Comparison of ENCODE assay signal across 21 cellular contexts in the genomic region with DNA sequence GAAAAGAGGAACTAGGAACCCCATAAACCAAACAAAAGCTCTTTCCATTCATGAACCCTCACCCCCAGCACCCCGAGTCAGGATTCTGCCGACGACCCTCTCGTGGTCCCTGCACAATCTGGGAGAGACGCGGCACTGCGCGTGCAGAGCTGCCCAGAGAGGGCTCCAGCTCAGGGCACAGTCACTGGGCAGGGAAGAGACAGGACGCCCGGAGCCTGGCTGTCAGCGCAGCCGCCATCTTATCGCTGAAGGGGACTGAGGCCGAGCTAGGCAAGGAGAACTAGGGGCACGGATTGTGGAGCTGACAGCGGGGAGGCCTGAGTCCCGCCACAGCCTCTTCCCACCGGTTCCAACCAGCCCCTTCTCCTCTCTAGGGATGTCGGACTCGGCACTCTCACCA. TPM values are rescaled to one million over a fixed set of nuclear protein-coding genes. Genes with fewer than 3 reads are reported as not detected.
DNase-seq lines count a peak whose midpoint lies in the region; ATAC-seq, FAIRE-seq and TF ChIP-seq lines count a peak whose summit lies in the region.
"Had no signal": no experiment of that assay in that cellular context is flagged by ENCODE, and none has a peak within 500 bp of the region (broad histone marks: within the 10 kb centered on the region; RNA-seq: fewer than 3 reads in every experiment).

No MANE protein-coding gene starts in this region.

- H3K36me3 ChIP-seq in heart right ventricle (no peaks in the 10 kb centered on the region), esophagus (ENCODE audit: control insufficient read depth in 2 of 2, insufficient read depth in 2 of 2, low read length in 1 of 2) (no peaks in the 10 kb centered on the region), parathyroid adenoma (ENCODE audit: control insufficient read depth, insufficient read depth, low read length) (no peaks in the 10 kb centered on the region), vagina (no peaks in the 10 kb centered on the region), hepatocyte (replicated peaks; ENCODE audit: insufficient read depth, low read depth) (no peaks in the 10 kb centered on the region), colonic mucosa (no peaks in the 10 kb centered on the region)
- H3K36me3 ChIP-seq: BLaER1 had no signal

- peak overlapping the region; percentile 65 for H3K4me2 ChIP-seq in parathyroid adenoma (ENCODE audit: low read length)
- no peak overlapping the region for H3K4me2 ChIP-seq in hepatocyte
- H3K4me2 ChIP-seq: A549, BLaER1 had no signal

- 0 to 3% methylated on average over 19 to 20 of the region's 20 CpGs for WGBS in heart right ventricle, 2 donors
- WGBS in esophagus, 2 donors = 4 to 5% methylated on average over 20 of the region's 20 CpGs
- 87% methylated on average over 18 of the region's 20 CpGs for WGBS in hepatocyte (ENCODE audit: low lambda C conversion rate, missing lambda C conversion rate)

- H3K4me3 ChIP-seq in heart right ventricle = peak overlapping the region in 9 of 10 donors; percentile 10 to 66 (median 50)
- H3K4me3 ChIP-seq in esophagus (ENCODE audit: low read depth in 1 of 2, low read length in 2 of 2) = peak overlapping the region; percentile 33 to 34
- H3K4me3 ChIP-seq in parathyroid adenoma (ENCODE audit: low read depth, low read length) = peak overlapping the region; percentile 67
- peak overlapping the region; percentile 16 to 19 for H3K4me3 ChIP-seq in vagina
- no peak overlapping the region for H3K4me3 ChIP-seq in hepatocyte
- no peak overlapping the region for H3K4me3 ChIP-seq in colonic mucosa
- H3K4me3 ChIP-seq: A549, BLaER1 had no signal

- TF ChIP-seq CTCF in heart right ventricle (IDR thresholded peaks at IDR 0.05) (no peak), parathyroid adenoma (IDR thresholded peaks at IDR 0.05) (no peak), vagina (IDR thresholded peaks at IDR 0.05) (no peak), hepatocyte (IDR thresholded peaks at IDR 0.05; ENCODE audit: poor library complexity) (no peak), colonic mucosa (IDR thresholded peaks at IDR 0.05) (no peak)

- H3K79me2 ChIP-seq in parathyroid adenoma (no peaks in the 10 kb centered on the region), hepatocyte (no peaks in the 10 kb centered on the region)

- H4K20me1 ChIP-seq in hepatocyte (ENCODE audit: insufficient read depth, poor library complexity, severe bottlenecking) = no peaks in the 10 kb centered on the region
- H4K20me1 ChIP-seq: BLaER1 had no signal

- H2AFZ ChIP-seq in parathyroid adenoma (no peak overlapping the region), hepatocyte (no peak overlapping the region)

- DNase-seq in heart right ventricle (no peak), left ventricle myocardium superior (no peak), vagina (ENCODE audit: extremely low spot score in 2 of 2) (no peak), urothelium cell line (ENCODE audit: low spot score) (no peak), hepatocyte (ENCODE audit: low spot score) (no peak), colonic mucosa (no peak)
- DNase-seq: activated CD4-positive, alpha-beta T cell treated with anti-CD3 and anti-CD28 coated beads for 1 hour; activated naive CD4-positive, alpha-beta T cell treated with Interleukin-2 at 50 U/mL for 16 hours; activated T-cell treated with anti-CD3 and anti-CD28 coated beads, Interleukin-2, amount 50 U/mL, for 4 hours; effector memory CD4-positive, alpha-beta T cell; H9; NCI-H1105 treated with DMSO at 0.1 percent for 48 hours; NCI-H2107; NCI-H526 had no signal

- intact Hi-C loops in heart right ventricle (cut with DNase I) = no loop called here
- intact Hi-C loops in left ventricle myocardium superior (cut with micrococcal nuclease) = no loop called here
- intact Hi-C loops in vagina (cut with DNase I) = no loop called here
- intact Hi-C loops in colonic mucosa (cut with DNase I) = no loop called here

- TF ChIP-seq POLR2A in vagina (IDR thresholded peaks at IDR 0.05) = no peak

- H3K9ac ChIP-seq in parathyroid adenoma = no peak overlapping the region
- no peak overlapping the region for H3K9ac ChIP-seq in colonic mucosa (ENCODE audit: low read depth in 2 of 2, low read length in 2 of 2)
- H3K9ac ChIP-seq: BLaER1 had no signal

- H3K4me1 ChIP-seq in heart right ventricle = no peaks in the 10 kb centered on the region
- no peaks in the 10 kb centered on the region for H3K4me1 ChIP-seq in esophagus (ENCODE audit: control insufficient read depth in 2 of 2, insufficient read depth in 2 of 2, low read length in 1 of 2)
- H3K4me1 ChIP-seq in parathyroid adenoma = no peaks in the 10 kb centered on the region
- no peaks in the 10 kb centered on the region for H3K4me1 ChIP-seq in vagina
- H3K4me1 ChIP-seq in hepatocyte (ENCODE audit: insufficient read depth) = no peaks in the 10 kb centered on the region
- no peaks in the 10 kb centered on the region for H3K4me1 ChIP-seq in colonic mucosa
- H3K4me1 ChIP-seq: A549, BLaER1 had no signal

- ATAC-seq in heart right ventricle (peak in 3 of 8 donors; percentile 23 to 41 (median 38)), left ventricle myocardium superior (no peak)
- ATAC-seq: A549; activated T-cell treated with anti-CD3 and anti-CD28 coated beads, Interleukin-2, amount 50 U/mL, for 4 hours; stimulated activated memory B cell treated with anti-CD40 and anti-IgM and Interleukin-4, amounts not matched to agents 10 μg/mL and 1 μg/mL and 100 μg/mL, for 72 hours had no signal

- H3K27ac ChIP-seq in heart right ventricle = peak overlapping the region in 1 of 10 donors; percentile 35
- H3K27ac ChIP-seq in esophagus (ENCODE audit: low read depth in 2 of 2, low read length in 1 of 2) = no peak overlapping the region
- no peak overlapping the region for H3K27ac ChIP-seq in parathyroid adenoma
- no peak overlapping the region for H3K27ac ChIP-seq in vagina
- H3K27ac ChIP-seq in hepatocyte = no peak overlapping the region
- no peak overlapping the region for H3K27ac ChIP-seq in colonic mucosa
- H3K27ac ChIP-seq: A549, BLaER1 had no signal

- FAIRE-seq in urothelium cell line (lab: Jason Lieb, UNC) = no peak
- FAIRE-seq: A549, TTC549 had no signal

- peaks cover 0 to 84% (median 0%) of the 10 kb centered on the region in 11 donors for H3K9me3 ChIP-seq in heart right ventricle
- peaks cover 10 to 17% of the 10 kb centered on the region in 2 donors for H3K9me3 ChIP-seq in esophagus (ENCODE audit: control insufficient read depth in 2 of 2, insufficient read depth in 1 of 2, low read depth in 1 of 2, low read length in 1 of 2)
- no peaks in the 10 kb centered on the region for H3K9me3 ChIP-seq in parathyroid adenoma (ENCODE audit: control insufficient read depth, low read length)
- H3K9me3 ChIP-seq in vagina = no peaks in the 10 kb centered on the region
- H3K9me3 ChIP-seq in hepatocyte (ENCODE audit: low read depth) = no peaks in the 10 kb centered on the region
- H3K9me3 ChIP-seq in colonic mucosa = no peaks in the 10 kb centered on the region

- H3K9me2 ChIP-seq in hepatocyte (replicated peaks; ENCODE audit: insufficient read depth) = no peaks in the 10 kb centered on the region

- H3K27me3 ChIP-seq in heart right ventricle = peaks cover 0 to 5% (median 0%) of the 10 kb centered on the region in 7 donors
- no peaks in the 10 kb centered on the region for H3K27me3 ChIP-seq in esophagus (ENCODE audit: control insufficient read depth in 1 of 2, insufficient read depth in 2 of 2, low read length in 2 of 2)
- H3K27me3 ChIP-seq in parathyroid adenoma (ENCODE audit: control insufficient read depth, insufficient read depth, low read length) = no peaks in the 10 kb centered on the region
- H3K27me3 ChIP-seq in vagina = no peaks in the 10 kb centered on the region
- H3K27me3 ChIP-seq in hepatocyte = no peaks in the 10 kb centered on the region
- H3K27me3 ChIP-seq in colonic mucosa = no peaks in the 10 kb centered on the region
- H3K27me3 ChIP-seq: BLaER1 had no signal

RNA-seq across cellular contexts. Expression of a gene that starts 0.3 kb away (rescaled TPM):
- 1 to 10 TPM in 5 of 10 donors, under 1 TPM in 1, not detected in 4; 0.85 to 3.7 (median 1.8) TPM for total RNA-seq in heart right ventricle
- under 1 TPM; 0.88 to 0.99 TPM for polyA plus RNA-seq in heart right ventricle
- total RNA-seq in left ventricle myocardium superior = 0.55 TPM
- under 1 TPM in 1 of 2 donors, not detected in 1; 0.08 TPM for polyA plus RNA-seq in esophagus
- total RNA-seq in vagina = 2.9 TPM
- not detected in 2 replicates for total RNA-seq in hepatocyte
- not detected in 2 replicates for polyA plus RNA-seq in hepatocyte
- not detected for total RNA-seq in colonic mucosa
- total RNA-seq: activated T-cell treated with anti-CD3 and anti-CD28 coated beads, Interleukin-2, amount 50 U/mL, for 4 hours; H9; LHCN-M2 had no signal
- polyA plus RNA-seq: A549 had no signal

Comparison
In these comparisons a context has a peak if more than half of its experiments do, and no peak if none do; other contexts are left out.
1. H3K4me3 ChIP-seq: peak in heart right ventricle (9 of 10), esophagus (2 of 2), parathyroid adenoma (single experiment) and vagina (2 of 2); none in hepatocyte (single experiment) and colonic mucosa (single experiment).